ENCODE assay signal across 6 cellular contexts in the genomic region with DNA sequence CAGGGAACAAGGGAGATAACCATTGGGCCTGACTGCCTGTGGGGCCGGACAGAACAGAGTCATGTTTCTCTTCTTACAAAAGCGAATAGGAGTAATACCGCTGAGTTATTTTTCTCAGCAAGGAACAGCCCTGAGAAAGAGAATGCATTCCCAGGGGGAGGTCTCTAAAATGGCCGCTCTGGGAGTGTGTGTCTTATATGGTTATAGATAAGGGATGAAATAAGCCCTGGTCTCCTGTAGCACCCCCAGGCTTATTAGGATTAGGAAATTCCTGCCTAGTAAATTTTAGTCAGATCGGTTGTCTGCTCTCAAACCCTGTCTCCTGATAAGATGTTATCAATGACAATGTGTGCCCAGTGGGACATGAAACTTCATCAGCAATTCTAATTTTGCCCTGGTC. TPM values are rescaled to one million over a fixed set of nuclear protein-coding genes. Genes with fewer than 3 reads are reported as not detected.
DNase-seq lines count a peak whose midpoint lies in the region; ATAC-seq, FAIRE-seq and TF ChIP-seq lines count a peak whose summit lies in the region.
"Not testable (repeated sequence)": the region's sequence is repeated elsewhere in the genome, so short reads cannot be mapped to it uniquely, and the experiment has no call there.

No MANE protein-coding gene starts in this region.

- H3K27ac ChIP-seq in DND-41 (ENCODE audit: low read length); K562 (ENCODE audit: extremely low read depth, low read depth, low read length): not testable (repeated sequence)

- ATAC-seq in DND-41 (ENCODE audit: insufficient read depth, low read depth); K562: not testable (repeated sequence)

- in situ Hi-C loops in K562 (cut with MboI): not testable (repeated sequence)

- intact Hi-C loops in activated CD4-positive, alpha-beta memory T cell treated with anti-CD3 and anti-CD28 coated beads for 36 hours (cut with micrococcal nuclease); K562 (cut with micrococcal nuclease): not testable (repeated sequence)

- peak; percentile 39 for DNase-seq in DND-41
- peak; percentile 49 for DNase-seq in NCI-H82 (lab: John Stamatoyannopoulos, UW)
- DNase-seq in activated CD4-positive, alpha-beta memory T cell treated with anti-CD3 and anti-CD28 coated beads for 36 hours: peak; percentile 15
- not testable (repeated sequence) for DNase-seq in K562 (ENCODE audit: extremely low read depth in 1 of 4, low spot score in 3 of 4)
- peak; percentile 28 to 30 for DNase-seq in erythroblast (lab: John Stamatoyannopoulos, UW)
- DNase-seq in nephron progenitor cell: peak; percentile 9

- not testable (repeated sequence) for H2AFZ ChIP-seq in DND-41 (ENCODE audit: low read depth, low read length); K562 (ENCODE audit: low read depth, low read length)

- peaks cover 12% of the 10 kb centered on the region for H3K4me1 Mint-ChIP-seq in activated CD4-positive, alpha-beta memory T cell treated with anti-CD3 and anti-CD28 coated beads for 36 hours (ENCODE audit: low read depth)
- not testable (repeated sequence) for H3K4me1 Mint-ChIP-seq in nephron progenitor cell

- TF ChIP-seq POLR2A in K562 (conservative IDR thresholded peaks at IDR 0.05); erythroblast (IDR thresholded peaks at IDR 0.05; ENCODE audit: low read length): not testable (repeated sequence)

- not testable (repeated sequence) for TF ChIP-seq RAD21 in K562 (CRISPR knock-in tag; conservative IDR thresholded peaks at IDR 0.05 in 1 of 2, IDR thresholded peaks at IDR 0.05 in 1 of 2)

- WGBS in K562 (ENCODE audit: insufficient coverage, low coverage, missing lambda C conversion rate): 51% methylated on average over 5 of the region's 5 CpGs

- H3K36me3 ChIP-seq in DND-41 (ENCODE audit: insufficient read depth, low read length); K562 (ENCODE audit: control insufficient read depth, insufficient read depth, low read length): not testable (repeated sequence)

- not testable (repeated sequence) for BruUV-seq in K562 (replicated peaks; lab: Mats Ljungman, UMichigan)

- H3K9ac ChIP-seq in DND-41 (ENCODE audit: low read depth, low read length); K562 (ENCODE audit: insufficient read depth in 1 of 2, low read depth in 2 of 2, low read length in 2 of 2): not testable (repeated sequence)

- peaks cover 12% of the 10 kb centered on the region for H3K9me3 ChIP-seq in DND-41 (ENCODE audit: insufficient read depth, low read length, severe bottlenecking)
- not testable (repeated sequence) for H3K9me3 ChIP-seq in K562 (replicated peaks; ENCODE audit: control insufficient read depth, insufficient read depth, low read depth, low read length)

- FAIRE-seq in K562 (lab: Jason Lieb, UNC): not testable (repeated sequence)

- not testable (repeated sequence) for H3K4me1 ChIP-seq in DND-41 (ENCODE audit: insufficient read depth, low read length); K562 (replicated peaks in 1 of 2; ENCODE audit: control insufficient read depth in 2 of 2, insufficient read depth in 2 of 2, low read length in 2 of 2)

- CTCF ChIA-PET in activated CD4-positive, alpha-beta memory T cell treated with anti-CD3 and anti-CD28 coated beads for 36 hours (lab: Charles Lee): not testable (repeated sequence)
- CTCF ChIA-PET in K562 (lab: Yijun Ruan, JAX; ENCODE audit: low intra/inter-chr PET ratio): interaction anchor here (0.7 kb wide), 1 partner anchor 1250 kb away, joined by 3 read pairs; no protein-coding TSS in a partner anchor

- H3K27me3 ChIP-seq in DND-41 (ENCODE audit: insufficient read depth, low read length, poor library complexity); K562 (ENCODE audit: control insufficient read depth in 2 of 2, insufficient read depth in 2 of 2, low read length in 2 of 2): not testable (repeated sequence)

- TF ChIP-seq EP300 in K562 (IDR thresholded peaks at IDR 0.05; ENCODE audit: low read length): peak; percentile 42; the same call in 1 of the 2 replicates

- H3K4me3 ChIP-seq in DND-41 (ENCODE audit: low read depth in 1 of 2, low read length in 2 of 2); K562: not testable (repeated sequence)

- TF ChIP-seq CTCF in DND-41 (IDR thresholded peaks at IDR 0.05; ENCODE audit: borderline replicate concordance, extremely low read depth, low read length, poor library complexity, severe bottlenecking); K562 (IDR thresholded peaks at IDR 0.05 in 2 of 3, conservative IDR thresholded peaks at IDR 0.05 in 1 of 3; ENCODE audit: insufficient read depth in 2 of 3, low read depth in 1 of 3, low read length in 3 of 3); nephron progenitor cell (IDR thresholded peaks at IDR 0.05): not testable (repeated sequence)

- H3K9me3 Mint-ChIP-seq in activated CD4-positive, alpha-beta memory T cell treated with anti-CD3 and anti-CD28 coated beads for 36 hours: peaks cover 19% of the 10 kb centered on the region
- H3K9me3 Mint-ChIP-seq in nephron progenitor cell: peaks cover 55% of the 10 kb centered on the region

- H4K20me1 ChIP-seq in DND-41 (ENCODE audit: insufficient read depth, low read length); K562 (replicated peaks; ENCODE audit: control insufficient read depth, insufficient read depth, low read length): not testable (repeated sequence)

- H3K9me1 ChIP-seq in K562 (ENCODE audit: control insufficient read depth, insufficient read depth, low read length): not testable (repeated sequence)

- not testable (repeated sequence) for H3K79me2 ChIP-seq in DND-41 (ENCODE audit: insufficient read depth, low read length); K562 (ENCODE audit: control insufficient read depth, insufficient read depth, low read length)

- not testable (repeated sequence) for H3K27ac Mint-ChIP-seq in activated CD4-positive, alpha-beta memory T cell treated with anti-CD3 and anti-CD28 coated beads for 36 hours; nephron progenitor cell

- not testable (repeated sequence) for H3K4me3 Mint-ChIP-seq in activated CD4-positive, alpha-beta memory T cell treated with anti-CD3 and anti-CD28 coated beads for 36 hours; nephron progenitor cell

- not testable (repeated sequence) for H3K27me3 Mint-ChIP-seq in activated CD4-positive, alpha-beta memory T cell treated with anti-CD3 and anti-CD28 coated beads for 36 hours; nephron progenitor cell (ENCODE audit: low read depth, poor library complexity)

- peaks cover 14% of the 10 kb centered on the region for H3K36me3 Mint-ChIP-seq in activated CD4-positive, alpha-beta memory T cell treated with anti-CD3 and anti-CD28 coated beads for 36 hours
- H3K36me3 Mint-ChIP-seq in nephron progenitor cell (ENCODE audit: low read depth): peaks cover 37% of the 10 kb centered on the region

- H3K4me2 ChIP-seq in DND-41 (ENCODE audit: insufficient read depth, low read length); K562 (ENCODE audit: insufficient read depth, low read length): not testable (repeated sequence)

- POLR2A ChIA-PET in activated CD4-positive, alpha-beta memory T cell treated with anti-CD3 and anti-CD28 coated beads for 36 hours (lab: Charles Lee); K562 (lab: Yijun Ruan, JAX): not testable (repeated sequence)

RNA-seq across cellular contexts. Expression of gene ATP5F1B, which starts 8.0 kb away (rescaled TPM):
- total RNA-seq in activated CD4-positive, alpha-beta memory T cell treated with anti-CD3 and anti-CD28 coated beads for 36 hours: 100 to 1,000 TPM; 709 to 722 TPM
- 915 and 971 TPM in 2 replicates for total RNA-seq in K562 (2011; cell fraction: chromatin; rRNA removed; ENCODE audit: low replicate concordance)
- total RNA-seq in K562 (2011; cell fraction: nucleolus; rRNA removed): 708 and 730 TPM in 2 replicates
- total RNA-seq in K562 (2011; cell fraction: nucleoplasm; rRNA removed): 705 and 764 TPM in 2 replicates
- total RNA-seq in K562 (2014; rRNA removed) (908 and 1,391 TPM in 2 replicates), K562 (2014; rRNA removed; fragmentation: Illumina TruSeq; extraction: Trizol) (1,412 and 1,463 TPM in 2 replicates), K562 (2015; rRNA removed; fragmentation: Illumina TruSeq; extraction: Trizol) (1,133 and 1,218 TPM in 2 replicates), K562 (2021) (1,519 and 1,587 TPM in 2 replicates)
- polyA plus RNA-seq in K562 (2011; rRNA removed) (3,125 and 3,469 TPM in 2 replicates), K562 (2014; fragmentation: Illumina TruSeq; extraction: Trizol) (1,824 and 2,016 TPM in 2 replicates), K562 (2014; fragmentation: Nextera tagmentation; extraction: Ambion mirVana) (1,000 to 10,000 TPM; 1,043 to 1,482 TPM), K562 (2014; rRNA removed) (1,530 and 1,669 TPM in 2 replicates)
- 3,019 and 3,082 TPM in 2 replicates for polyA plus RNA-seq in K562 (2011; cell fraction: cytosol; rRNA removed)
- polyA plus RNA-seq in K562 (2011; cell fraction: nucleus; rRNA removed): 1,901 and 2,779 TPM in 2 replicates
- 1,216 and 1,383 TPM in 2 replicates for polyA plus RNA-seq in K562 (2012)
- 2,231 and 2,600 TPM in 2 replicates for polyA minus RNA-seq in K562 (2011; rRNA and poly(A)+ RNA removed)
- polyA minus RNA-seq in K562 (2011; cell fraction: cytosol; rRNA and poly(A)+ RNA removed): 1,182 and 1,204 TPM in 2 replicates
- 185 and 410 TPM in 2 replicates for polyA minus RNA-seq in K562 (2011; cell fraction: nucleus; rRNA and poly(A)+ RNA removed)

RNA-seq across cellular contexts. Expression of gene BAZ2A, which starts 23.7 kb away (rescaled TPM):
- 100 to 1,000 TPM in 1 of 2 experiments, 10 to 100 TPM in 1; 90.7 to 111 TPM for total RNA-seq in activated CD4-positive, alpha-beta memory T cell treated with anti-CD3 and anti-CD28 coated beads for 36 hours
- 610 and 900 TPM in 2 replicates for total RNA-seq in K562 (2011; cell fraction: chromatin; rRNA removed; ENCODE audit: low replicate concordance)
- total RNA-seq in K562 (2011; cell fraction: nucleolus; rRNA removed): 295 and 308 TPM in 2 replicates
- 357 and 370 TPM in 2 replicates for total RNA-seq in K562 (2011; cell fraction: nucleoplasm; rRNA removed)
- total RNA-seq in K562 (2014; rRNA removed): 26.2 and 30.6 TPM in 2 replicates
- 18.4 and 22.5 TPM in 2 replicates for total RNA-seq in K562 (2014; rRNA removed; fragmentation: Illumina TruSeq; extraction: Trizol)
- total RNA-seq in K562 (2015; rRNA removed; fragmentation: Illumina TruSeq; extraction: Trizol): 18.6 and 24.1 TPM in 2 replicates
- total RNA-seq in K562 (2021): 72.1 and 86.4 TPM in 2 replicates
- polyA plus RNA-seq in K562 (2011; rRNA removed): 60.2 and 106 TPM in 2 replicates
- polyA plus RNA-seq in K562 (2011; cell fraction: cytosol; rRNA removed): 71.3 and 75.4 TPM in 2 replicates
- 204 and 222 TPM in 2 replicates for polyA plus RNA-seq in K562 (2011; cell fraction: nucleus; rRNA removed)
- 46.5 and 60.7 TPM in 2 replicates for polyA plus RNA-seq in K562 (2012)
- polyA plus RNA-seq in K562 (2014; fragmentation: Illumina TruSeq; extraction: Trizol): 74.3 and 82.1 TPM in 2 replicates
- polyA plus RNA-seq in K562 (2014; fragmentation: Nextera tagmentation; extraction: Ambion mirVana): 10 to 100 TPM in 1 of 2 experiments, 1 to 10 TPM in 1; 4.5 to 22.2 TPM
- polyA plus RNA-seq in K562 (2014; rRNA removed): 40.9 and 52.4 TPM in 2 replicates
- polyA minus RNA-seq in K562 (2011; rRNA and poly(A)+ RNA removed): 102 and 122 TPM in 2 replicates
- polyA minus RNA-seq in K562 (2011; cell fraction: cytosol; rRNA and poly(A)+ RNA removed): 57.1 and 59.6 TPM in 2 replicates
- polyA minus RNA-seq in K562 (2011; cell fraction: nucleus; rRNA and poly(A)+ RNA removed): 64.6 and 113 TPM in 2 replicates

RNA-seq across cellular contexts. Expression of gene PTGES3, which starts 34.3 kb away (rescaled TPM):
- total RNA-seq in activated CD4-positive, alpha-beta memory T cell treated with anti-CD3 and anti-CD28 coated beads for 36 hours: 100 to 1,000 TPM; 355 to 356 TPM
- 48.9 and 100 TPM in 2 replicates for total RNA-seq in K562 (2011; cell fraction: chromatin; rRNA removed; ENCODE audit: low replicate concordance)
- 50.0 and 54.2 TPM in 2 replicates for total RNA-seq in K562 (2011; cell fraction: nucleolus; rRNA removed)
- 77.5 and 136 TPM in 2 replicates for total RNA-seq in K562 (2011; cell fraction: nucleoplasm; rRNA removed)
- total RNA-seq in K562 (2014; rRNA removed): 169 and 231 TPM in 2 replicates
- 280 and 322 TPM in 2 replicates for total RNA-seq in K562 (2014; rRNA removed; fragmentation: Illumina TruSeq; extraction: Trizol)
- total RNA-seq in K562 (2015; rRNA removed; fragmentation: Illumina TruSeq; extraction: Trizol): 251 and 256 TPM in 2 replicates
- 441 and 454 TPM in 2 replicates for total RNA-seq in K562 (2021)
- polyA plus RNA-seq in K562 (2011; rRNA removed): 163 and 170 TPM in 2 replicates
- 35.7 and 66.1 TPM in 2 replicates for polyA plus RNA-seq in K562 (2011; cell fraction: cytosol; rRNA removed)
- 35.8 and 51.1 TPM in 2 replicates for polyA plus RNA-seq in K562 (2011; cell fraction: nucleus; rRNA removed)
- 358 and 436 TPM in 2 replicates for polyA plus RNA-seq in K562 (2012)
- polyA plus RNA-seq in K562 (2014; fragmentation: Illumina TruSeq; extraction: Trizol): 501 and 516 TPM in 2 replicates
- 100 to 1,000 TPM; 163 to 185 TPM for polyA plus RNA-seq in K562 (2014; fragmentation: Nextera tagmentation; extraction: Ambion mirVana)
- polyA plus RNA-seq in K562 (2014; rRNA removed): 213 and 263 TPM in 2 replicates
- polyA minus RNA-seq in K562 (2011; rRNA and poly(A)+ RNA removed): 140 and 159 TPM in 2 replicates
- 139 and 142 TPM in 2 replicates for polyA minus RNA-seq in K562 (2011; cell fraction: cytosol; rRNA and poly(A)+ RNA removed)
- 24.8 and 39.2 TPM in 2 replicates for polyA minus RNA-seq in K562 (2011; cell fraction: nucleus; rRNA and poly(A)+ RNA removed)
